Comparison of ENCODE assay signal across 18 cellular contexts in genomic region chr22:23245799-23246136, GRCh38.
DNase-seq lines count a peak whose midpoint lies in the region; ATAC-seq and TF ChIP-seq lines count a peak whose summit lies in the region.
"Had no signal": no experiment of that assay in that cellular context is flagged by ENCODE, and none has a peak within 500 bp of the region (broad histone marks: within the 10 kb centered on the region; RNA-seq: fewer than 3 reads in every experiment).

No MANE protein-coding gene starts in this region.

- TF ChIP-seq RAD21 in IMR-90 (IDR thresholded peaks at IDR 0.05; ENCODE audit: low read length) = no peak

- H3K4me2 ChIP-seq in IMR-90 (ENCODE audit: low read depth, low read length) = no peak overlapping the region

- CTCF ChIA-PET in CD4-positive, alpha-beta memory T cell (lab: Charles Lee; ENCODE audit: partially characterized antibody) = no interaction called here
- CTCF ChIA-PET in IMR-90 (lab: Yijun Ruan, JAX) = no interaction called here

- peak in 1 of 5 donors; percentile 9 for DNase-seq in CD4-positive, alpha-beta memory T cell
- DNase-seq in IMR-90 (peak; percentile 21), natural killer cell (no peak), LoVo (ENCODE audit: low spot score) (no peak), heart left ventricle (no peak)
- no peak for DNase-seq in activated naive CD8-positive, alpha-beta T cell treated with anti-CD3 and anti-CD28 coated beads for 36 hours
- DNase-seq: activated gamma-delta T cell; heart right ventricle; NCI-H1105; NCI-H69; stimulated activated CD4-positive, alpha-beta T cell treated with anti-CD3 and anti-CD28 coated beads, Interleukin-2, amount 100 ng/mL, for 48 hours; WERI-Rb-1 had no signal

- intact Hi-C loops in CD4-positive, alpha-beta memory T cell (cut with micrococcal nuclease) = no loop called here
- intact Hi-C loops in IMR-90 (cut with micrococcal nuclease) = no loop called here
- intact Hi-C loops in natural killer cell (cut with micrococcal nuclease) = loop anchor here (1.0 kb wide), 1 partner anchor 19 kb away; no protein-coding TSS in a partner anchor
- intact Hi-C loops in heart left ventricle (cut with DNase I) = no loop called here

- TF ChIP-seq CTCF in IMR-90 (conservative IDR thresholded peaks at IDR 0.05; ENCODE audit: low read depth, low read length) = no peak
- no peak for TF ChIP-seq CTCF in natural killer cell (IDR thresholded peaks at IDR 0.05)
- no peak for TF ChIP-seq CTCF in heart left ventricle (IDR thresholded peaks at IDR 0.05)

- H2BK15ac ChIP-seq in IMR-90 (ENCODE audit: low read depth, low read length) = no peak overlapping the region

- POLR2A ChIA-PET in CD4-positive, alpha-beta memory T cell (lab: Charles Lee; ENCODE audit: partially characterized antibody) = no interaction called here
- POLR2A ChIA-PET in IMR-90 (lab: Charles Lee; ENCODE audit: unreplicated experiment) = no interaction called here

- no peak overlapping the region for H2AFZ ChIP-seq in IMR-90 (replicated peaks; ENCODE audit: low read length, poor library complexity)

- H3K4ac ChIP-seq in IMR-90 (ENCODE audit: low read depth, low read length) = no peak overlapping the region

- H2AK5ac ChIP-seq in IMR-90 (ENCODE audit: low read depth, low read length) = no peak overlapping the region

- no peak overlapping the region for H2BK20ac ChIP-seq in IMR-90 (ENCODE audit: low read depth, low read length)

- H3K9ac ChIP-seq in IMR-90 (ENCODE audit: low read depth, low read length) = no peak overlapping the region

- H3K9me3 ChIP-seq in CD4-positive, alpha-beta memory T cell (ENCODE audit: control insufficient read depth in 1 of 2, low read length in 2 of 2) = no peaks in the 10 kb centered on the region
- no peaks in the 10 kb centered on the region for H3K9me3 ChIP-seq in IMR-90 (ENCODE audit: control insufficient read depth, insufficient read depth, low read length)
- H3K9me3 ChIP-seq in heart left ventricle = no peaks in the 10 kb centered on the region
- H3K9me3 ChIP-seq: heart right ventricle, right atrium auricular region, thoracic aorta had no signal

- H3K9me3 Mint-ChIP-seq in CD4-positive, alpha-beta memory T cell = no peaks in the 10 kb centered on the region
- H3K9me3 Mint-ChIP-seq in activated naive CD8-positive, alpha-beta T cell treated with anti-CD3 and anti-CD28 coated beads for 36 hours = peaks cover under 1% of the 10 kb centered on the region
- no peaks in the 10 kb centered on the region for H3K9me3 Mint-ChIP-seq in natural killer cell
- H3K9me3 Mint-ChIP-seq: memory B cell, neural crest cell had no signal

- no peak overlapping the region for H4K5ac ChIP-seq in IMR-90 (ENCODE audit: low read depth, low read length)

- H3K18ac ChIP-seq in IMR-90 (ENCODE audit: low read depth, low read length) = no peak overlapping the region

- no peaks in the 10 kb centered on the region for H3K36me3 ChIP-seq in CD4-positive, alpha-beta memory T cell (ENCODE audit: insufficient read depth, low read length)
- H3K36me3 ChIP-seq in IMR-90 (ENCODE audit: control insufficient read depth, insufficient read depth, low read length) (no peaks in the 10 kb centered on the region), heart left ventricle (no peaks in the 10 kb centered on the region)
- H3K36me3 ChIP-seq: heart right ventricle, right atrium auricular region, thoracic aorta had no signal

- peaks cover 55% of the 10 kb centered on the region for H4K20me1 ChIP-seq in IMR-90 (ENCODE audit: insufficient read depth, low read length)

- dilution Hi-C loops in IMR-90 (cut with HindIII; ENCODE audit: low sequenced_read_pairs, unreplicated experiment) = no loop called here

- H3K4me1 Mint-ChIP-seq in CD4-positive, alpha-beta memory T cell = peaks cover 45 to 96% (median 82%) of the 10 kb centered on the region in 4 donors
- peaks cover 71% of the 10 kb centered on the region for H3K4me1 Mint-ChIP-seq in activated naive CD8-positive, alpha-beta T cell treated with anti-CD3 and anti-CD28 coated beads for 36 hours
- H3K4me1 Mint-ChIP-seq in natural killer cell = peaks cover 85 to 91% of the 10 kb centered on the region in 2 donors

- H3K4me1 ChIP-seq in CD4-positive, alpha-beta memory T cell (ENCODE audit: insufficient read depth, low read length) = peaks cover 87% of the 10 kb centered on the region
- H3K4me1 ChIP-seq in IMR-90 (ENCODE audit: control insufficient read depth, insufficient read depth, low read length) (peaks cover 23% of the 10 kb centered on the region), heart left ventricle (peaks cover 0 to 54% (median 5%) of the 10 kb centered on the region in 12 donors)

- no peak overlapping the region for H3K14ac ChIP-seq in IMR-90 (replicated peaks; ENCODE audit: low read depth, low read length)

- H4K91ac ChIP-seq in IMR-90 (ENCODE audit: insufficient read depth, low read depth, low read length) = no peak overlapping the region

- H3K23ac ChIP-seq in IMR-90 (ENCODE audit: low read depth, low read length) = no peak overlapping the region

- H2BK120ac ChIP-seq in IMR-90 (ENCODE audit: low read depth, low read length) = no peak overlapping the region

- H3K27ac ChIP-seq in CD4-positive, alpha-beta memory T cell (ENCODE audit: low read depth, low read length) = no peak overlapping the region
- H3K27ac ChIP-seq in IMR-90 (ENCODE audit: insufficient read depth, low read length) (no peak overlapping the region), heart left ventricle (no peak overlapping the region)
- H3K27ac ChIP-seq: heart right ventricle, right atrium auricular region, WERI-Rb-1 had no signal

- H3K27ac Mint-ChIP-seq in CD4-positive, alpha-beta memory T cell = peak overlapping the region in 5 of 7 donors; percentile 5 to 87 (median 83)
- peak overlapping the region; percentile 3 for H3K27ac Mint-ChIP-seq in activated naive CD8-positive, alpha-beta T cell treated with anti-CD3 and anti-CD28 coated beads for 36 hours
- H3K27ac Mint-ChIP-seq in natural killer cell = peak overlapping the region; percentile 79 to 93
- H3K27ac Mint-ChIP-seq: memory B cell had no signal

- TF ChIP-seq POLR2A in IMR-90 (IDR thresholded peaks at IDR 0.05; ENCODE audit: low read depth, low read length) = no peak
- TF ChIP-seq POLR2A in heart left ventricle (IDR thresholded peaks at IDR 0.05) = no peak

- H3K4me3 ChIP-seq in CD4-positive, alpha-beta memory T cell (ENCODE audit: low read length in 2 of 2) = no peak overlapping the region
- H3K4me3 ChIP-seq in IMR-90 (ENCODE audit: insufficient read depth, low read depth, low read length) (no peak overlapping the region), heart left ventricle (no peak overlapping the region)
- H3K4me3 ChIP-seq: heart right ventricle, right atrium auricular region, thoracic aorta had no signal

- peaks cover 34 to 90% of the 10 kb centered on the region in 2 experiments for H3K79me1 ChIP-seq in IMR-90 (ENCODE audit: low read depth in 1 of 2, low read length in 2 of 2)

- no peaks in the 10 kb centered on the region for H3K36me3 Mint-ChIP-seq in CD4-positive, alpha-beta memory T cell
- peaks cover 2% of the 10 kb centered on the region for H3K36me3 Mint-ChIP-seq in activated naive CD8-positive, alpha-beta T cell treated with anti-CD3 and anti-CD28 coated beads for 36 hours
- no peaks in the 10 kb centered on the region for H3K36me3 Mint-ChIP-seq in natural killer cell

- H2BK5ac ChIP-seq in IMR-90 (ENCODE audit: low read depth, low read length, poor library complexity, severe bottlenecking) = no peak overlapping the region

- peak overlapping the region in 4 of 8 donors; percentile 13 to 30 (median 18) for H3K4me3 Mint-ChIP-seq in CD4-positive, alpha-beta memory T cell
- H3K4me3 Mint-ChIP-seq in activated naive CD8-positive, alpha-beta T cell treated with anti-CD3 and anti-CD28 coated beads for 36 hours = no peak overlapping the region
- peak overlapping the region; percentile 21 for H3K4me3 Mint-ChIP-seq in natural killer cell
- H3K4me3 Mint-ChIP-seq: memory B cell had no signal

- H3K27me3 Mint-ChIP-seq in CD4-positive, alpha-beta memory T cell = no peaks in the 10 kb centered on the region
- H3K27me3 Mint-ChIP-seq in activated naive CD8-positive, alpha-beta T cell treated with anti-CD3 and anti-CD28 coated beads for 36 hours = no peaks in the 10 kb centered on the region
- H3K27me3 Mint-ChIP-seq in natural killer cell (ENCODE audit: low read depth in 2 of 2) = no peaks in the 10 kb centered on the region

- peaks cover 24% of the 10 kb centered on the region for H3K9me1 ChIP-seq in IMR-90 (ENCODE audit: insufficient read depth, low read length)

- H2AK9ac ChIP-seq in IMR-90 (replicated peaks; ENCODE audit: low read depth, low read length, poor library complexity) = no peak overlapping the region

- no peak overlapping the region for H4K8ac ChIP-seq in IMR-90 (ENCODE audit: low read depth in 2 of 2, low read length in 2 of 2)

- no peaks in the 10 kb centered on the region for H3K27me3 ChIP-seq in CD4-positive, alpha-beta memory T cell (ENCODE audit: insufficient read depth, low read length)
- H3K27me3 ChIP-seq in IMR-90 (ENCODE audit: control insufficient read depth, insufficient read depth, low read length) (no peaks in the 10 kb centered on the region), heart left ventricle (no peaks in the 10 kb centered on the region)
- H3K27me3 ChIP-seq: heart right ventricle, right atrium auricular region had no signal

- BruUV-seq in IMR-90 (replicated peaks; lab: Mats Ljungman, UMichigan) = no TSS peak

- in situ Hi-C loops in IMR-90 (cut with MboI; ENCODE audit: low sequenced_read_pairs) = no loop called here

- no CpG with 5 or more reads among the region's 8 CpGs for WGBS in IMR-90 (ENCODE audit: extremely low coverage in 2 of 2, insufficient read length in 1 of 2), 2 experiments
- 80 to 93% (median 85%) methylated on average over 8 of the region's 8 CpGs for WGBS in heart left ventricle, 4 donors

- H3K56ac ChIP-seq in IMR-90 (ENCODE audit: extremely low read depth, insufficient read depth, low read length) = no peak overlapping the region

- ATAC-seq in IMR-90 (ENCODE audit: low read depth) = no peak
- ATAC-seq in natural killer cell = peak in 2 of 3 donors; percentile 28 to 46
- no peak for ATAC-seq in GM19351 (IDR thresholded peaks at IDR 0.05; ENCODE audit: unreplicated experiment)
- no peak for ATAC-seq in heart left ventricle
- ATAC-seq: heart right ventricle, Panc1 had no signal

TF ChIP-seq in IMR-90, 13 proteins besides CTCF, POLR2A, EP300 and RAD21:
- TF ChIP-seq CEBPB (IDR thresholded peaks at IDR 0.05; ENCODE audit: low read depth, low read length) (peak; percentile 88), CHD1 (IDR thresholded peaks at IDR 0.05; ENCODE audit: low read depth, low read length) (no peak)

Comparison
In these comparisons a context has a peak if more than half of its experiments do, and no peak if none do; other contexts are left out.
1. H3K27ac Mint-ChIP-seq: peak in every context shown above with its lines; median percentile 86 in natural killer cell; 83 in CD4-positive, alpha-beta memory T cell; 3 in activated naive CD8-positive, alpha-beta T cell treated with anti-CD3 and anti-CD28 coated beads for 36 hours.
2. ATAC-seq: peak in natural killer cell (2 of 3); none in IMR-90 (single experiment), GM19351 (single experiment) and heart left ventricle (0 of 4).